10 cellular contexts compared by ENCODE assay signal in the genomic region with DNA sequence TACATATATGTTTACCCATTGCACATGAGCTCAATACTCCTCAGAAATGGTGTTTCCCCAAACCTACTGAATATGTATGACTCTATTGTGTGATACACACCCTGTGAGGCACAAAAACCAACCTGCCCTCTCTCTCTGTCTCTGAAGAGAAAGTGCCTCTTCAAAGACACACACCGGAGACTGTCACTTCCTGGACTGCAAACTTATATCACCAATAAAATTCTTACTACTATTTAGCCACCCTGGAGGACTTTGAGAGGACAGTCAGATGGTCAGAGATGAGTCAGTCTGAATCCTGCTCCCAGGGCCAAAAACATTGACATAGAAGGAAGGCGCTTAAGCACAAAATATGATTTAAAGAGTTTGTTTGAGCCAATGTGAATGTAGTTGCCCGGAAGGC.
DNase-seq lines count a peak whose midpoint lies in the region; ATAC-seq and TF ChIP-seq lines count a peak whose summit lies in the region.
"Had no signal": no experiment of that assay in that cellular context is flagged by ENCODE, and none has a peak within 500 bp of the region (broad histone marks: within the 10 kb centered on the region; RNA-seq: fewer than 3 reads in every experiment).

No MANE protein-coding gene starts in this region.

- peaks cover 29% of the 10 kb centered on the region for H3K4me1 Mint-ChIP-seq in activated T-helper 17 cell treated with anti-CD3 and anti-CD28 coated beads, Interleukin-2, amount 50 U/mL, for 72 hours

- H3K4me3 Mint-ChIP-seq in activated T-helper 17 cell treated with anti-CD3 and anti-CD28 coated beads, Interleukin-2, amount 50 U/mL, for 72 hours = peak overlapping the region; percentile 80

- H3K27me3 ChIP-seq in MM.1S (replicated peaks; ENCODE audit: insufficient read depth, low read length) = no peaks in the 10 kb centered on the region
- H3K27me3 ChIP-seq: gastroesophageal sphincter had no signal

- no peak overlapping the region for H3K4me2 ChIP-seq in MM.1S (ENCODE audit: low read depth, low read length)

- H3K4me1 ChIP-seq in MM.1S (ENCODE audit: low read length) = peaks cover 5% of the 10 kb centered on the region; the same call in 1 of the 2 replicates
- H3K4me1 ChIP-seq: gastroesophageal sphincter had no signal

- no peaks in the 10 kb centered on the region for H3K36me3 Mint-ChIP-seq in activated T-helper 17 cell treated with anti-CD3 and anti-CD28 coated beads, Interleukin-2, amount 50 U/mL, for 72 hours (ENCODE audit: low read depth)

- H3K9me3 ChIP-seq in MM.1S (replicated peaks; ENCODE audit: insufficient read depth, low read length) = no peaks in the 10 kb centered on the region
- H3K9me3 ChIP-seq: gastroesophageal sphincter had no signal

- no peaks in the 10 kb centered on the region for H4K20me1 ChIP-seq in MM.1S (ENCODE audit: insufficient read depth, low read length)

- H3K9me3 Mint-ChIP-seq in activated T-helper 17 cell treated with anti-CD3 and anti-CD28 coated beads, Interleukin-2, amount 50 U/mL, for 72 hours = no peaks in the 10 kb centered on the region

- DNase-seq in MM.1S = peak; percentile 19
- DNase-seq in iris pigment epithelial cell (ENCODE audit: low read depth) = peak; percentile 36
- no peak for DNase-seq in NCI-H524 treated with DMSO at 0.1 percent for 48 hours (lab: John Stamatoyannopoulos, UW)
- DNase-seq in DMS 273 (lab: John Stamatoyannopoulos, UW; ENCODE audit: unreplicated experiment) = no peak
- no peak for DNase-seq in omental fat pad (ENCODE audit: low spot score)
- DNase-seq: occipital lobe had no signal

- peak overlapping the region; percentile 90 for H3K27ac Mint-ChIP-seq in activated T-helper 17 cell treated with anti-CD3 and anti-CD28 coated beads, Interleukin-2, amount 50 U/mL, for 72 hours

- TF ChIP-seq CTCF in 22Rv1 (IDR thresholded peaks at IDR 0.05) (no peak), MM.1S (IDR thresholded peaks at IDR 0.05; ENCODE audit: low read length) (no peak), omental fat pad (IDR thresholded peaks at IDR 0.05) (no peak)

- H3K9me2 ChIP-seq in MM.1S (replicated peaks; ENCODE audit: insufficient read depth, low read length) = no peaks in the 10 kb centered on the region

- ATAC-seq in activated T-helper 17 cell treated with anti-CD3 and anti-CD28 coated beads, Interleukin-2, amount 50 U/mL, for 72 hours (replicated peaks) = peak; percentile 80
- ATAC-seq in GM21423 (IDR thresholded peaks at IDR 0.05; ENCODE audit: unreplicated experiment) = no peak
- ATAC-seq in omental fat pad (ENCODE audit: low FRiP score) = no peak
- ATAC-seq: gastroesophageal sphincter had no signal

- no peak overlapping the region for H3K9ac ChIP-seq in MM.1S (ENCODE audit: low read length)

- H3K36me3 ChIP-seq in MM.1S (replicated peaks; ENCODE audit: insufficient read depth, low read length) = no peaks in the 10 kb centered on the region
- H3K36me3 ChIP-seq: gastroesophageal sphincter had no signal

- no peaks in the 10 kb centered on the region for H3F3A ChIP-seq in MM.1S (ENCODE audit: insufficient read depth, low read length)

- H3K27ac ChIP-seq in 22Rv1 (peak overlapping the region; percentile 45), MM.1S (ENCODE audit: low read length) (no peak overlapping the region)
- H3K27ac ChIP-seq: gastroesophageal sphincter had no signal

- no peak overlapping the region for H3K4me3 ChIP-seq in MM.1S (ENCODE audit: low read length)
- H3K4me3 ChIP-seq: gastroesophageal sphincter had no signal

- no peaks in the 10 kb centered on the region for H3K79me2 ChIP-seq in MM.1S (ENCODE audit: low read length)

- H2AFZ ChIP-seq in MM.1S (ENCODE audit: low read length) = no peak overlapping the region

- H3K27me3 Mint-ChIP-seq in activated T-helper 17 cell treated with anti-CD3 and anti-CD28 coated beads, Interleukin-2, amount 50 U/mL, for 72 hours = no peaks in the 10 kb centered on the region

Comparison
In these comparisons a context has a peak if more than half of its experiments do, and no peak if none do; other contexts are left out.
1. DNase-seq: peak in MM.1S (single experiment) and iris pigment epithelial cell (single experiment); none in NCI-H524 treated with DMSO at 0.1 percent for 48 hours (single experiment), DMS 273 (single experiment) and omental fat pad (single experiment).